Comparison of ENCODE assay signal across 8 cellular contexts in genomic region chr19:41521860-41522555, GRCh38. TPM values are rescaled to one million over a fixed set of nuclear protein-coding genes. Genes with fewer than 3 reads are reported as not detected.
DNase-seq lines count a peak whose midpoint lies in the region; ATAC-seq and TF ChIP-seq lines count a peak whose summit lies in the region.

No MANE protein-coding gene starts in this region.

- H3K36me3 ChIP-seq in suprapubic skin (no peaks in the 10 kb centered on the region), PC-3 (ENCODE audit: low read depth, low read length) (no peaks in the 10 kb centered on the region)

- CTCF ChIA-PET in PC-3 (lab: Charles Lee), result no interaction called here

- H3K27me3 Mint-ChIP-seq in activated T-cell treated with anti-CD3 and anti-CD28 coated beads, Interleukin-2, amount 50 U/mL, for 4 hours (ENCODE audit: low read depth), result peaks cover 25% of the 10 kb centered on the region

- ATAC-seq in HG03196 (IDR thresholded peaks at IDR 0.05; ENCODE audit: unreplicated experiment) (peak; percentile 42), right cardiac atrium (peak; percentile 69 to 79), PC-3 (no peak)
- ATAC-seq in activated T-cell treated with anti-CD3 and anti-CD28 coated beads, Interleukin-2, amount 50 U/mL, for 4 hours, result peak; percentile 70 to 76

- no TSS peak for BruUV-seq in PC-3 (replicated peaks; lab: Mats Ljungman, UMichigan)

- no peak overlapping the region for H2AFZ ChIP-seq in PC-3 (ENCODE audit: low read length)

- no peak overlapping the region for H3K4me2 ChIP-seq in PC-3 (ENCODE audit: low read length)

- peak overlapping the region; percentile 6 for H3K4me3 ChIP-seq in right cardiac atrium (ENCODE audit: low read length)
- peak overlapping the region; percentile 47 for H3K4me3 ChIP-seq in suprapubic skin
- no peak overlapping the region for H3K4me3 ChIP-seq in PC-3 (ENCODE audit: low read length)

- H3K4me1 ChIP-seq in right cardiac atrium (ENCODE audit: control insufficient read depth, insufficient read depth, low read length), result no peaks in the 10 kb centered on the region
- peaks cover 14% of the 10 kb centered on the region for H3K4me1 ChIP-seq in suprapubic skin
- no peaks in the 10 kb centered on the region for H3K4me1 ChIP-seq in PC-3 (ENCODE audit: insufficient read depth, low read length)

- H3K27me3 ChIP-seq in right cardiac atrium (ENCODE audit: control insufficient read depth, insufficient read depth), result no peaks in the 10 kb centered on the region
- H3K27me3 ChIP-seq in suprapubic skin, result peaks cover 91% of the 10 kb centered on the region
- peaks cover 87% of the 10 kb centered on the region for H3K27me3 ChIP-seq in PC-3 (ENCODE audit: low read length)

- H3K9ac ChIP-seq in PC-3 (ENCODE audit: low read length), result no peak overlapping the region

- TF ChIP-seq CTCF in suprapubic skin (IDR thresholded peaks at IDR 0.05) (no peak), PC-3 (conservative IDR thresholded peaks at IDR 0.05; ENCODE audit: low read depth, low read length) (no peak)

- no peaks in the 10 kb centered on the region for H4K20me1 ChIP-seq in PC-3 (ENCODE audit: low read length)

- H3K4me1 Mint-ChIP-seq in activated T-cell treated with anti-CD3 and anti-CD28 coated beads, Interleukin-2, amount 50 U/mL, for 4 hours (ENCODE audit: low read depth), result peaks cover 23% of the 10 kb centered on the region

- no peaks in the 10 kb centered on the region for H3K36me3 Mint-ChIP-seq in activated T-cell treated with anti-CD3 and anti-CD28 coated beads, Interleukin-2, amount 50 U/mL, for 4 hours (ENCODE audit: insufficient read depth)

- no peak for TF ChIP-seq POLR2A in suprapubic skin (IDR thresholded peaks at IDR 0.05)

- H3K79me2 ChIP-seq in PC-3 (ENCODE audit: low read length), result no peaks in the 10 kb centered on the region

- DNase-seq in COLO668 (lab: John Stamatoyannopoulos, UW; ENCODE audit: unreplicated experiment) (peak; percentile 16), right cardiac atrium (peak in 2 of 3 donors; percentile 64 to 66), suprapubic skin (ENCODE audit: low spot score in 2 of 2) (no peak), PC-3 (no peak), NCI-H1092 treated with DMSO at 0.1 percent for 48 hours (lab: John Stamatoyannopoulos, UW) (no peak), RKO (ENCODE audit: low spot score) (no peak)
- peak; percentile 35 for DNase-seq in activated T-cell treated with anti-CD3 and anti-CD28 coated beads, Interleukin-2, amount 50 U/mL, for 4 hours

- no peaks in the 10 kb centered on the region for H3K9me3 Mint-ChIP-seq in activated T-cell treated with anti-CD3 and anti-CD28 coated beads, Interleukin-2, amount 50 U/mL, for 4 hours

- TF ChIP-seq EP300 in suprapubic skin (IDR thresholded peaks at IDR 0.05), result no peak

- intact Hi-C loops in right cardiac atrium (cut with DNase I), result no loop called here
- intact Hi-C loops in PC-3 (cut with micrococcal nuclease), result no loop called here

- H3K9me2 ChIP-seq in PC-3 (replicated peaks; ENCODE audit: low read length), result no peaks in the 10 kb centered on the region

- POLR2A ChIA-PET in PC-3 (lab: Charles Lee; ENCODE audit: unreplicated experiment), result no interaction called here

- 2% methylated on average over 58 of the region's 58 CpGs for WGBS in right cardiac atrium
- 5% methylated on average over 49 of the region's 58 CpGs for WGBS in suprapubic skin

- H3K4me3 Mint-ChIP-seq in activated T-cell treated with anti-CD3 and anti-CD28 coated beads, Interleukin-2, amount 50 U/mL, for 4 hours, result peak overlapping the region; percentile 82

- H3K27ac ChIP-seq in right cardiac atrium (ENCODE audit: low read length), result no peak overlapping the region
- H3K27ac ChIP-seq in suprapubic skin, result peak overlapping the region; percentile 72
- H3K27ac ChIP-seq in PC-3 (ENCODE audit: low read length), result no peak overlapping the region

- H3K9me3 ChIP-seq in right cardiac atrium (ENCODE audit: control insufficient read depth, low read length) (no peaks in the 10 kb centered on the region), suprapubic skin (no peaks in the 10 kb centered on the region), PC-3 (ENCODE audit: low read length) (no peaks in the 10 kb centered on the region)

- no peaks in the 10 kb centered on the region for H3F3A ChIP-seq in PC-3 (ENCODE audit: low read length, unreplicated experiment)

RNA-seq across cellular contexts. Expression of gene CEACAM21, which starts 54.0 kb away (rescaled TPM):
- 10 to 100 TPM in 2 of 3 donors, 1 to 10 TPM in 1; 6.1 to 12.9 (median 11.0) TPM for total RNA-seq in activated T-cell treated with anti-CD3 and anti-CD28 coated beads, Interleukin-2, amount 50 U/mL, for 4 hours
- total RNA-seq in right cardiac atrium, result 1 to 10 TPM in 2 of 4 donors, under 1 TPM in 2; 0.65 to 1.6 (median 1.2) TPM
- polyA plus RNA-seq in right cardiac atrium, result 0.36 TPM
- total RNA-seq in suprapubic skin, result 1 to 10 TPM in 1 of 4 donors, not detected in 3; 2.3 TPM
- total RNA-seq in PC-3 (2014; rRNA removed), result not detected in 2 replicates

Comparison
In these comparisons a context has a peak if more than half of its experiments do, and no peak if none do; other contexts are left out.
1. DNase-seq: peak in COLO668 (single experiment), activated T-cell treated with anti-CD3 and anti-CD28 coated beads, Interleukin-2, amount 50 U/mL, for 4 hours (single experiment) and right cardiac atrium (2 of 3); none in suprapubic skin (0 of 2), PC-3 (single experiment), NCI-H1092 treated with DMSO at 0.1 percent for 48 hours (single experiment) and RKO (single experiment).